4 cellular contexts compared by ENCODE assay signal in the genomic region with DNA sequence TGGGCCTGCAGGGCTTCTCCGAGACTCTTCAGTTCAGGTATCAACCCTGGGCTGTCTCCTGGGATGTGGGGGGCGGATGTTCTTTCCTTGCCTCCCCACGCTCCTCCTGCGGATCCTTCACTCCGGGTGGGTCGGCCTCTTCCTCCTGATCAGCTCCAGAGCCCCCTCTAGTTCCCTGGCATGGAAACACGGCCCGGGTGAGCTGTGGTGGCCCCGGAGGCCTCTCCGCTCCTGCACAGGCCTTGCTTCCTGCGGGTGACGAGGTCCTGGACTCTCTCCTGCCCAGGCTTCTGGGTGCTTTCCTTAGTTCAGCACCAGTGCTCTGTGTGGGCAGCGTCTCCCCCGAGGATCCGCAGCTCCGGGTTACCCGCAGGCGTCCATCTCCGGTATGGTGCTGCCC. TPM values are rescaled to one million over a fixed set of nuclear protein-coding genes. Genes with fewer than 3 reads are reported as not detected.
"Had no signal": no experiment of that assay in that cellular context is flagged by ENCODE, and none has a peak within 500 bp of the region (broad histone marks: within the 10 kb centered on the region; RNA-seq: fewer than 3 reads in every experiment).

No MANE protein-coding gene starts in this region.

RNA-seq across cellular contexts. Expression of a gene that starts 3.9 kb away (rescaled TPM):
- total RNA-seq: LHCN-M2, M059J, MCF 10A, NCI-H460 had no signal

RNA-seq across cellular contexts. Expression of a gene that starts 12.9 kb away (rescaled TPM):
- total RNA-seq: LHCN-M2, M059J, MCF 10A, NCI-H460 had no signal
